Comparison of ENCODE assay signal across 8 cellular contexts in genomic region chr3:112676659-112677234, GRCh38. TPM values are rescaled to one million over a fixed set of nuclear protein-coding genes. Genes with fewer than 3 reads are reported as not detected.
DNase-seq lines count a peak whose midpoint lies in the region; ATAC-seq and TF ChIP-seq lines count a peak whose summit lies in the region.

No MANE protein-coding gene starts in this region.

- H4K20me1 ChIP-seq in BLaER1: no peaks in the 10 kb centered on the region

- no peaks in the 10 kb centered on the region for H3K36me3 ChIP-seq in BLaER1

- no peak overlapping the region for H3K9ac ChIP-seq in BLaER1

- no peak overlapping the region for H3K27ac ChIP-seq in BLaER1

- H3K27me3 Mint-ChIP-seq in type B pancreatic cell: no peaks in the 10 kb centered on the region

- H3K27me3 ChIP-seq in BLaER1: no peaks in the 10 kb centered on the region

- H3K4me3 Mint-ChIP-seq in type B pancreatic cell: peak overlapping the region; percentile 34

- H3K4me3 ChIP-seq in BLaER1 (no peak overlapping the region), fibroblast of pulmonary artery (replicated peaks; ENCODE audit: low read depth, low read length) (no peak overlapping the region)

- H3K4me1 ChIP-seq in BLaER1: 0 out of 2 replicates have a peak, but pooled peaks cover 7% of the 10 kb centered on the region

- TF ChIP-seq CTCF in fibroblast of pulmonary artery (IDR thresholded peaks at IDR 0.05; ENCODE audit: low read length, missing control alignments): no peak
- no peak for TF ChIP-seq CTCF in type B pancreatic cell (conservative IDR thresholded peaks at IDR 0.05)

- peak; percentile 16 for DNase-seq in OCI-M2 (lab: John Stamatoyannopoulos, UW; ENCODE audit: unreplicated experiment)
- peak; percentile 78 for DNase-seq in activated T-cell treated with anti-CD3 and anti-CD28 coated beads for 48 hours (ENCODE audit: low read depth)
- peak; percentile 94 for DNase-seq in fibroblast of pulmonary artery (ENCODE audit: low read depth)
- peak; percentile 75 for DNase-seq in pons (ENCODE audit: low spot score)
- DNase-seq in type B pancreatic cell (ENCODE audit: extremely low spot score, unreplicated experiment): no peak

- H3K9me3 ChIP-seq in BLaER1: no peaks in the 10 kb centered on the region

- no peaks in the 10 kb centered on the region for H3K36me3 Mint-ChIP-seq in type B pancreatic cell

- peak overlapping the region; percentile 8; the same call in 1 of the 2 replicates for H3K4me2 ChIP-seq in BLaER1

- ATAC-seq in GM19395 (IDR thresholded peaks at IDR 0.05; ENCODE audit: unreplicated experiment) (peak; percentile 100), HG03442 (IDR thresholded peaks at IDR 0.05; ENCODE audit: unreplicated experiment) (peak; percentile 99)

- peak overlapping the region; percentile 80 for H3K27ac Mint-ChIP-seq in type B pancreatic cell

- H3K4me1 Mint-ChIP-seq in type B pancreatic cell (ENCODE audit: unreplicated experiment): peaks cover 60% of the 10 kb centered on the region

- no peaks in the 10 kb centered on the region for H3K9me3 Mint-ChIP-seq in type B pancreatic cell

RNA-seq across cellular contexts. Expression of gene CCDC80, which starts 35.8 kb away (rescaled TPM):
- total RNA-seq in type B pancreatic cell (ENCODE audit: low replicate concordance): 169 and 174 TPM in 2 replicates
